In the genomic region with DNA sequence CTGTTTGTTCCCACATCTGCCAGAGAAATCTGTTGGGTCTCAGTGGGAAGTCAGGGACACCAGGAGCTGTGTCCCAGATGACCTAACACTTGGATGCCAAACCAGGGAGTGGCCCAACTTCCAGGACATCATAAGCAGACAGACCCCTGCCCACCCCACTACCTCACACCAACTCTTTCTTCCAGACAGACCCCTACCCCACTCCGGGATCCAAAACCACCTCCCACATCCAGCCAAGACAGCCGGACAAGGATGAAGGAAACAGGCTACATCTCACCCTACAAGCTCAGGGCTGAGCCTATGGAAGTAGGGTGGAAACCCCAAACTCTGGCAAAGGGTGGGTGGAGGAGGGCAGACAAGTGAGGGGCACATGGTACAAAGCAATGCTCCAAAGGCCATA, we compare ENCODE assay signal across 33 cellular contexts. TPM values are rescaled to one million over a fixed set of nuclear protein-coding genes. Genes with fewer than 3 reads are reported as not detected.
DNase-seq lines count a peak whose midpoint lies in the region; ATAC-seq and TF ChIP-seq lines count a peak whose summit lies in the region.
"Had no signal": no experiment of that assay in that cellular context is flagged by ENCODE, and none has a peak within 500 bp of the region (broad histone marks: within the 10 kb centered on the region; RNA-seq: fewer than 3 reads in every experiment).

No MANE protein-coding gene starts in this region.

- H4K20me1 ChIP-seq in MM.1S (ENCODE audit: insufficient read depth, low read length) = no peaks in the 10 kb centered on the region; the same call in 1 of the 2 replicates

- H3K4me1 Mint-ChIP-seq in CD4-positive, alpha-beta T cell (ENCODE audit: low read depth) = peaks cover 59% of the 10 kb centered on the region
- H3K4me1 Mint-ChIP-seq in WTC11 (peaks cover 72% of the 10 kb centered on the region), glutamatergic neuron (ENCODE audit: low read depth, unreplicated experiment) (peaks cover 66% of the 10 kb centered on the region)
- peaks cover 47 to 81% of the 10 kb centered on the region in 2 donors for H3K4me1 Mint-ChIP-seq in stimulated activated naive B cell treated with anti-CD40 and anti-IgM and Interleukin-4, amounts not matched to agents 10 μg/mL and 1 μg/mL and 100 μg/mL, for 72 hours

- H3K36me3 ChIP-seq in thoracic aorta = peaks cover 18% of the 10 kb centered on the region
- H3K36me3 ChIP-seq in MM.1S (replicated peaks; ENCODE audit: insufficient read depth, low read length) = no peaks in the 10 kb centered on the region
- H3K36me3 ChIP-seq: BE2C, prostate gland had no signal

- H3K9me2 ChIP-seq in MM.1S (replicated peaks; ENCODE audit: insufficient read depth, low read length) = no peaks in the 10 kb centered on the region

- H3K4me3 ChIP-seq in thoracic aorta (no peak overlapping the region), MM.1S (ENCODE audit: low read length) (no peak overlapping the region)
- H3K4me3 ChIP-seq: gastroesophageal sphincter, lower lobe of right lung, prostate gland had no signal

- no peak overlapping the region for H3K4me2 ChIP-seq in MM.1S (ENCODE audit: low read depth, low read length)

- no peaks in the 10 kb centered on the region for H3F3A ChIP-seq in MM.1S (ENCODE audit: insufficient read depth, low read length)

- TF ChIP-seq CTCF in CD4-positive, alpha-beta T cell (IDR thresholded peaks at IDR 0.05) = no peak
- TF ChIP-seq CTCF in WTC11 (IDR thresholded peaks at IDR 0.05) = no peak
- no peak for TF ChIP-seq CTCF in glutamatergic neuron (IDR thresholded peaks at IDR 0.05; ENCODE audit: partially characterized antibody, unreplicated experiment)
- TF ChIP-seq CTCF in thoracic aorta (IDR thresholded peaks at IDR 0.05) = no peak
- TF ChIP-seq CTCF in MM.1S (IDR thresholded peaks at IDR 0.05; ENCODE audit: low read length) = no peak

- H3K27me3 ChIP-seq in CD4-positive, alpha-beta T cell (ENCODE audit: control insufficient read depth, insufficient read depth, low read length) = no peaks in the 10 kb centered on the region
- H3K27me3 ChIP-seq in thoracic aorta (replicated peaks; ENCODE audit: insufficient read depth) (no peaks in the 10 kb centered on the region), MM.1S (replicated peaks; ENCODE audit: insufficient read depth, low read length) (no peaks in the 10 kb centered on the region)
- H3K27me3 ChIP-seq: BE2C, gastroesophageal sphincter had no signal

- POLR2A ChIA-PET in CD4-positive, alpha-beta T cell (lab: Charles Lee) = no interaction called here
- POLR2A ChIA-PET in WTC11 (lab: Charles Lee) = no interaction called here

- peaks cover 33 to 65% of the 10 kb centered on the region in 2 donors for H3K4me1 ChIP-seq in thoracic aorta (ENCODE audit: control insufficient read depth in 1 of 2, low read depth in 2 of 2)
- peaks cover 13% of the 10 kb centered on the region; the same call in 1 of the 2 replicates for H3K4me1 ChIP-seq in MM.1S (ENCODE audit: low read length)

- no peaks in the 10 kb centered on the region for H3K9me3 Mint-ChIP-seq in CD4-positive, alpha-beta T cell
- H3K9me3 Mint-ChIP-seq in WTC11 = no peaks in the 10 kb centered on the region
- H3K9me3 Mint-ChIP-seq in glutamatergic neuron (ENCODE audit: unreplicated experiment) = peaks cover 15% of the 10 kb centered on the region
- H3K9me3 Mint-ChIP-seq in stimulated activated naive B cell treated with anti-CD40 and anti-IgM and Interleukin-4, amounts not matched to agents 10 μg/mL and 1 μg/mL and 100 μg/mL, for 72 hours = no peaks in the 10 kb centered on the region
- H3K9me3 Mint-ChIP-seq: activated CD4-positive, alpha-beta T cell treated with anti-CD3 and anti-CD28 coated beads, Interleukin-2, amount 10 ng/mL, durations not matched to agents 24 days and 14 days; dendritic cell treated with granulocyte-macrophage colony-stimulating factor and Interleukin-4, amounts not matched to agents 40 ng/mL and 50 ng/mL, for 4 days; naive B cell had no signal

- no peak for DNase-seq in CD4-positive, alpha-beta T cell
- DNase-seq in WTC11 (ENCODE audit: low spot score) (no peak), glutamatergic neuron (no peak), thoracic aorta (ENCODE audit: low spot score) (no peak), MM.1S (no peak)
- no peak for DNase-seq in stimulated activated naive B cell treated with anti-CD40 and anti-IgM and Interleukin-4, amounts not matched to agents 10 μg/mL and 1 μg/mL and 100 μg/mL, for 72 hours
- DNase-seq: activated CD4-positive, alpha-beta T cell treated with anti-CD3 and anti-CD28 coated beads, Interleukin-2, amount 10 ng/mL, durations not matched to agents 24 days and 14 days; activated CD8-positive, alpha-beta memory T cell treated with anti-CD3 and anti-CD28 coated beads for 24 hours; activated gamma-delta T cell; activated T-cell treated with anti-CD3 and anti-CD28 coated beads, Interleukin-2, amount 50 U/mL, for 1 hour; BE2C; central memory CD4-positive, alpha-beta T cell; hippocampal formation; KG1; lower lobe of right lung; midbrain; naive B cell; NCI-H1417 treated with DMSO at 0.1 percent for 48 hours; NCI-H2029 treated with DMSO at 0.1 percent for 48 hours; NCI-H2227 treated with DMSO at 0.1 percent for 48 hours; NCI-H526 treated with DMSO at 0.1 percent for 48 hours; nucleus accumbens; SHP77; stimulated activated CD4-positive, alpha-beta T cell treated with anti-CD3 and anti-CD28 coated beads, Interleukin-15, amount 100 ng/mL, for 24 hours; stimulated activated CD4-positive, alpha-beta T cell treated with anti-CD3 and anti-CD28 coated beads, Interleukin-4, amount 100 ng/mL, for 4 hours; substantia nigra; T-helper 9 cell had no signal

- no peaks in the 10 kb centered on the region for H3K27me3 Mint-ChIP-seq in CD4-positive, alpha-beta T cell
- H3K27me3 Mint-ChIP-seq in WTC11 (ENCODE audit: low read depth) = no peaks in the 10 kb centered on the region
- H3K27me3 Mint-ChIP-seq in glutamatergic neuron (ENCODE audit: unreplicated experiment) = peaks cover 12% of the 10 kb centered on the region
- H3K27me3 Mint-ChIP-seq in stimulated activated naive B cell treated with anti-CD40 and anti-IgM and Interleukin-4, amounts not matched to agents 10 μg/mL and 1 μg/mL and 100 μg/mL, for 72 hours = no peaks in the 10 kb centered on the region
- H3K27me3 Mint-ChIP-seq: dendritic cell treated with granulocyte-macrophage colony-stimulating factor and Interleukin-4, amounts not matched to agents 40 ng/mL and 50 ng/mL, for 4 days; naive B cell had no signal

- H3K9ac ChIP-seq in MM.1S (ENCODE audit: low read length) = no peak overlapping the region

- no peak overlapping the region for H3K27ac ChIP-seq in CD4-positive, alpha-beta T cell (ENCODE audit: low read depth, low read length)
- H3K27ac ChIP-seq in thoracic aorta = peak overlapping the region; percentile 15 to 17
- H3K27ac ChIP-seq in MM.1S (ENCODE audit: low read length) = no peak overlapping the region
- H3K27ac ChIP-seq: prostate gland, VCaP had no signal

- no peak for ATAC-seq in CD4-positive, alpha-beta T cell (ENCODE audit: poor library complexity)
- no peak for ATAC-seq in WTC11
- ATAC-seq in thoracic aorta (ENCODE audit: insufficient number of reproducible peaks, low FRiP score, low read depth) = no peak
- ATAC-seq in SK-N-SH treated with all-trans-retinoic acid at 6 μM for 48 hours = no peak
- no peak for ATAC-seq in stimulated activated naive B cell treated with anti-CD40 and anti-IgM and Interleukin-4, amounts not matched to agents 10 μg/mL and 1 μg/mL and 100 μg/mL, for 72 hours (replicated peaks)
- ATAC-seq: gastroesophageal sphincter, Panc1 had no signal

- H2AFZ ChIP-seq in MM.1S (ENCODE audit: low read length) = no peak overlapping the region

- peaks cover 22% of the 10 kb centered on the region for H3K36me3 Mint-ChIP-seq in CD4-positive, alpha-beta T cell (ENCODE audit: low read depth)
- H3K36me3 Mint-ChIP-seq in WTC11 = no peaks in the 10 kb centered on the region
- no peaks in the 10 kb centered on the region for H3K36me3 Mint-ChIP-seq in glutamatergic neuron (ENCODE audit: unreplicated experiment)
- H3K36me3 Mint-ChIP-seq in stimulated activated naive B cell treated with anti-CD40 and anti-IgM and Interleukin-4, amounts not matched to agents 10 μg/mL and 1 μg/mL and 100 μg/mL, for 72 hours = peaks cover 4 to 12% of the 10 kb centered on the region in 2 donors
- H3K36me3 Mint-ChIP-seq: naive B cell had no signal

- no peaks in the 10 kb centered on the region for H3K9me3 ChIP-seq in CD4-positive, alpha-beta T cell (ENCODE audit: control insufficient read depth, low read length)
- H3K9me3 ChIP-seq in thoracic aorta = no peaks in the 10 kb centered on the region
- H3K9me3 ChIP-seq in MM.1S (replicated peaks; ENCODE audit: insufficient read depth, low read length) = no peaks in the 10 kb centered on the region
- H3K9me3 ChIP-seq: BE2C, gastroesophageal sphincter, lower lobe of right lung, prostate gland had no signal

- H3K27ac Mint-ChIP-seq in CD4-positive, alpha-beta T cell = peak overlapping the region; percentile 20
- peak overlapping the region; percentile 53 for H3K27ac Mint-ChIP-seq in WTC11
- peak overlapping the region; percentile 80 for H3K27ac Mint-ChIP-seq in glutamatergic neuron (ENCODE audit: unreplicated experiment)
- no peak overlapping the region for H3K27ac Mint-ChIP-seq in stimulated activated naive B cell treated with anti-CD40 and anti-IgM and Interleukin-4, amounts not matched to agents 10 μg/mL and 1 μg/mL and 100 μg/mL, for 72 hours
- H3K27ac Mint-ChIP-seq: activated CD4-positive, alpha-beta T cell treated with anti-CD3 and anti-CD28 coated beads, Interleukin-2, amount 10 ng/mL, durations not matched to agents 24 days and 14 days; dendritic cell treated with granulocyte-macrophage colony-stimulating factor and Interleukin-4, amounts not matched to agents 40 ng/mL and 50 ng/mL, for 4 days had no signal

- intact Hi-C loops in CD4-positive, alpha-beta T cell (cut with DNase I, micrococcal nuclease) = loop anchor here (5.0 to 10.0 kb wide), 4 partner anchors 52 to 1445 kb away; a partner anchor contains a TSS

- CTCF ChIA-PET in CD4-positive, alpha-beta T cell (lab: Charles Lee) = no interaction called here
- CTCF ChIA-PET in WTC11 (lab: Charles Lee) = interaction anchor here (1.1 to 5.7 kb wide), 5 partner anchors 20 to 50 kb away, joined by 3 to 116 read pairs (median 9); a partner anchor contains a TSS

- H3K79me2 ChIP-seq in MM.1S (ENCODE audit: low read length) = peaks cover 75% of the 10 kb centered on the region

- H3K4me3 Mint-ChIP-seq in CD4-positive, alpha-beta T cell = peak overlapping the region; percentile 56
- no peak overlapping the region for H3K4me3 Mint-ChIP-seq in WTC11
- H3K4me3 Mint-ChIP-seq in glutamatergic neuron (ENCODE audit: unreplicated experiment) = peak overlapping the region; percentile 97
- H3K4me3 Mint-ChIP-seq in stimulated activated naive B cell treated with anti-CD40 and anti-IgM and Interleukin-4, amounts not matched to agents 10 μg/mL and 1 μg/mL and 100 μg/mL, for 72 hours = no peak overlapping the region
- H3K4me3 Mint-ChIP-seq: activated CD4-positive, alpha-beta T cell treated with anti-CD3 and anti-CD28 coated beads, Interleukin-2, amount 10 ng/mL, durations not matched to agents 24 days and 14 days; dendritic cell treated with granulocyte-macrophage colony-stimulating factor and Interleukin-4, amounts not matched to agents 40 ng/mL and 50 ng/mL, for 4 days had no signal

RNA-seq across cellular contexts. Expression of a gene that starts 3.6 kb away (rescaled TPM):
- 10 to 100 TPM; 92.0 to 92.5 TPM for total RNA-seq in CD4-positive, alpha-beta T cell
- total RNA-seq in WTC11 (2021) (54.0 to 61.6 TPM (median 59.0 TPM) in 3 replicates), glutamatergic neuron (ENCODE audit: unreplicated experiment) (185 TPM), thoracic aorta (100 to 1,000 TPM in 1 of 2 donors, 10 to 100 TPM in 1; 76.9 to 115 TPM)

RNA-seq across cellular contexts. Expression of a gene that starts 21.9 kb away (rescaled TPM):
- total RNA-seq in CD4-positive, alpha-beta T cell = 1 to 10 TPM; 1.6 TPM
- total RNA-seq in WTC11 (2021) (22.4 to 23.9 TPM (median 23.7 TPM) in 3 replicates), glutamatergic neuron (ENCODE audit: unreplicated experiment) (3.2 TPM), thoracic aorta (1 to 10 TPM in 1 of 2 donors, under 1 TPM in 1; 0.85 to 2.6 TPM)

RNA-seq across cellular contexts. Expression of a gene that starts 49.3 kb away (rescaled TPM):
- total RNA-seq in CD4-positive, alpha-beta T cell = 1 to 10 TPM; 5.6 to 5.8 TPM
- total RNA-seq in WTC11 (2021) (121 to 122 TPM (median 121 TPM) in 3 replicates), glutamatergic neuron (ENCODE audit: unreplicated experiment) (51.2 TPM), thoracic aorta (10 to 100 TPM; 26.4 to 54.6 TPM)

RNA-seq across cellular contexts. Expression of a gene that starts 50.7 kb away (rescaled TPM):
- under 1 TPM in 1 of 2 experiments, not detected in 1; 0.11 TPM for total RNA-seq in CD4-positive, alpha-beta T cell
- total RNA-seq in WTC11 (2021) (0.11 to 0.23 TPM (median 0.14 TPM) in 3 replicates), glutamatergic neuron (ENCODE audit: unreplicated experiment) (not detected), thoracic aorta (1 to 10 TPM; 2.3 to 3.9 TPM)
- total RNA-seq: lower lobe of right lung had no signal

RNA-seq across cellular contexts. Expression of a gene that starts 53.3 kb away (rescaled TPM):
- 10 to 100 TPM; 34.6 to 36.1 TPM for total RNA-seq in CD4-positive, alpha-beta T cell
- total RNA-seq in WTC11 (2021) = 96.8 to 102 TPM (median 98.0 TPM) in 3 replicates
- total RNA-seq in glutamatergic neuron (ENCODE audit: unreplicated experiment) = 57.9 TPM
- 10 to 100 TPM; 24.9 to 30.8 TPM for total RNA-seq in thoracic aorta

Comparison
In these comparisons a context has a peak if more than half of its experiments do, and no peak if none do; other contexts are left out.
1. H3K27ac ChIP-seq: peak in thoracic aorta (2 of 2); none in CD4-positive, alpha-beta T cell (single experiment) and MM.1S (single experiment).
2. H3K4me3 Mint-ChIP-seq: peak in CD4-positive, alpha-beta T cell (single experiment) and glutamatergic neuron (single experiment); none in WTC11 (single experiment) and stimulated activated naive B cell treated with anti-CD40 and anti-IgM and Interleukin-4, amounts not matched to agents 10 μg/mL and 1 μg/mL and 100 μg/mL, for 72 hours (0 of 2).